9 cellular contexts compared by ENCODE assay signal in genomic region chr16:70684146-70685060, GRCh38. TPM values are rescaled to one million over a fixed set of nuclear protein-coding genes. Genes with fewer than 3 reads are reported as not detected.
DNase-seq lines count a peak whose midpoint lies in the region; ATAC-seq lines count a peak whose summit lies in the region.
"Had no signal": no experiment of that assay in that cellular context is flagged by ENCODE, and none has a peak within 500 bp of the region (broad histone marks: within the 10 kb centered on the region; RNA-seq: fewer than 3 reads in every experiment).

No MANE protein-coding gene starts in this region.

- peak overlapping the region; percentile 92 for H3K9ac ChIP-seq in muscle layer of colon (ENCODE audit: low read length)

- H3K36me3 ChIP-seq in ectodermal cell (ENCODE audit: control insufficient read depth, insufficient read depth, low read length), result no peaks in the 10 kb centered on the region
- peaks cover 18% of the 10 kb centered on the region for H3K36me3 ChIP-seq in muscle layer of colon (ENCODE audit: insufficient read depth, low read length)
- H3K36me3 ChIP-seq in aorta (ENCODE audit: control insufficient read depth in 1 of 2, insufficient read depth in 2 of 2, low read length in 1 of 2), result no peaks in the 10 kb centered on the region

- H3K27me3 Mint-ChIP-seq in activated naive CD4-positive, alpha-beta T cell treated with anti-CD3 and anti-CD28 coated beads, Interleukin-2, amount 50 U/mL, for 24 hours, result peaks cover 1% of the 10 kb centered on the region
- H3K27me3 Mint-ChIP-seq in activated CD4-positive, alpha-beta memory T cell treated with anti-CD3 and anti-CD28 coated beads, Interleukin-2, amount 10 ng/mL, durations not matched to agents 7 days and 5 days, result peaks cover 14% of the 10 kb centered on the region

- WGBS in ectodermal cell, 2 experiments, result 91% methylated on average over 14 of the region's 14 CpGs
- 6 to 11% methylated on average over 13 to 14 of the region's 14 CpGs for WGBS in aorta, 2 donors

- DNase-seq in activated naive CD4-positive, alpha-beta T cell (lab: John Stamatoyannopoulos, UW), result no peak
- DNase-seq in aorta (peak; percentile 59 to 80), NCI-H2081 treated with DMSO at 0.1 percent for 48 hours (lab: John Stamatoyannopoulos, UW) (no peak)
- DNase-seq in activated CD4-positive, alpha-beta memory T cell treated with anti-CD3 and anti-CD28 coated beads, Interleukin-2, amount 10 ng/mL, durations not matched to agents 7 days and 5 days, result no peak
- DNase-seq: NCI-H510A treated with DMSO at 0.1 percent for 48 hours had no signal

- H3K4me3 ChIP-seq in ectodermal cell (ENCODE audit: insufficient read depth, low read depth, low read length) (peak overlapping the region; percentile 80), muscle layer of colon (ENCODE audit: low read depth in 1 of 2, low read length in 2 of 2) (peak overlapping the region; percentile 63 to 92), aorta (ENCODE audit: low read length in 2 of 2) (peak overlapping the region; percentile 63 to 90)

- H3K9me3 Mint-ChIP-seq in activated naive CD4-positive, alpha-beta T cell treated with anti-CD3 and anti-CD28 coated beads, Interleukin-2, amount 50 U/mL, for 24 hours, result no peaks in the 10 kb centered on the region
- H3K9me3 Mint-ChIP-seq in activated CD4-positive, alpha-beta memory T cell treated with anti-CD3 and anti-CD28 coated beads, Interleukin-2, amount 10 ng/mL, durations not matched to agents 7 days and 5 days, result no peaks in the 10 kb centered on the region

- POLR2A ChIA-PET in activated CD4-positive, alpha-beta memory T cell treated with anti-CD3 and anti-CD28 coated beads, Interleukin-2, amount 10 ng/mL, durations not matched to agents 7 days and 5 days (lab: Charles Lee), result no interaction called here

- H3K27ac Mint-ChIP-seq in activated naive CD4-positive, alpha-beta T cell treated with anti-CD3 and anti-CD28 coated beads, Interleukin-2, amount 50 U/mL, for 24 hours, result no peak overlapping the region
- H3K27ac Mint-ChIP-seq in activated CD4-positive, alpha-beta memory T cell treated with anti-CD3 and anti-CD28 coated beads, Interleukin-2, amount 10 ng/mL, durations not matched to agents 7 days and 5 days, result no peak overlapping the region

- H3K4me1 Mint-ChIP-seq in activated naive CD4-positive, alpha-beta T cell treated with anti-CD3 and anti-CD28 coated beads, Interleukin-2, amount 50 U/mL, for 24 hours, result no peaks in the 10 kb centered on the region
- peaks cover 4% of the 10 kb centered on the region for H3K4me1 Mint-ChIP-seq in activated CD4-positive, alpha-beta memory T cell treated with anti-CD3 and anti-CD28 coated beads, Interleukin-2, amount 10 ng/mL, durations not matched to agents 7 days and 5 days

- ATAC-seq in aorta (ENCODE audit: low FRiP score), result no peak
- no peak for ATAC-seq in HG03432 (IDR thresholded peaks at IDR 0.05; ENCODE audit: unreplicated experiment)

- CTCF ChIA-PET in activated CD4-positive, alpha-beta memory T cell treated with anti-CD3 and anti-CD28 coated beads, Interleukin-2, amount 10 ng/mL, durations not matched to agents 7 days and 5 days (lab: Charles Lee), result no interaction called here

- intact Hi-C loops in aorta (cut with DNase I), result loop anchor here (2.0 to 5.0 kb wide), 3 partner anchors 53 to 68 kb away; no protein-coding TSS in a partner anchor

- no peak overlapping the region for H3K27ac ChIP-seq in ectodermal cell (ENCODE audit: insufficient read depth, low read depth, low read length, poor library complexity, severe bottlenecking)
- H3K27ac ChIP-seq in muscle layer of colon (ENCODE audit: low read depth, low read length), result peak overlapping the region; percentile 96
- peak overlapping the region in 1 of 2 donors; percentile 43 for H3K27ac ChIP-seq in aorta (ENCODE audit: low read depth in 1 of 2, low read length in 2 of 2)

- peaks cover 1% of the 10 kb centered on the region for H3K36me3 Mint-ChIP-seq in activated naive CD4-positive, alpha-beta T cell treated with anti-CD3 and anti-CD28 coated beads, Interleukin-2, amount 50 U/mL, for 24 hours
- H3K36me3 Mint-ChIP-seq in activated CD4-positive, alpha-beta memory T cell treated with anti-CD3 and anti-CD28 coated beads, Interleukin-2, amount 10 ng/mL, durations not matched to agents 7 days and 5 days (ENCODE audit: low read depth), result no peaks in the 10 kb centered on the region

- H3K4me3 Mint-ChIP-seq in activated naive CD4-positive, alpha-beta T cell treated with anti-CD3 and anti-CD28 coated beads, Interleukin-2, amount 50 U/mL, for 24 hours, result peak overlapping the region; percentile 73
- no peak overlapping the region for H3K4me3 Mint-ChIP-seq in activated CD4-positive, alpha-beta memory T cell treated with anti-CD3 and anti-CD28 coated beads, Interleukin-2, amount 10 ng/mL, durations not matched to agents 7 days and 5 days

- H3K27me3 ChIP-seq in ectodermal cell (ENCODE audit: control insufficient read depth, insufficient read depth, low read length, poor library complexity, severe bottlenecking) (no peaks in the 10 kb centered on the region), muscle layer of colon (ENCODE audit: control insufficient read depth in 1 of 2, insufficient read depth in 2 of 2, low read length in 2 of 2) (no peaks in the 10 kb centered on the region), aorta (ENCODE audit: control insufficient read depth in 1 of 2, insufficient read depth in 2 of 2, low read length in 1 of 2) (no peaks in the 10 kb centered on the region)

- H3K9me3 ChIP-seq in ectodermal cell (ENCODE audit: control insufficient read depth, low read length) (no peaks in the 10 kb centered on the region), muscle layer of colon (ENCODE audit: low read length) (no peaks in the 10 kb centered on the region), aorta (ENCODE audit: control insufficient read depth, low read length) (no peaks in the 10 kb centered on the region)

- H3K4me1 ChIP-seq in ectodermal cell (ENCODE audit: control insufficient read depth, insufficient read depth, low read length) (peaks cover 32% of the 10 kb centered on the region), muscle layer of colon (ENCODE audit: insufficient read depth, low read length) (peaks cover 76% of the 10 kb centered on the region), aorta (ENCODE audit: control insufficient read depth in 1 of 2, insufficient read depth in 2 of 2, low read length in 2 of 2) (no peaks in the 10 kb centered on the region)

RNA-seq across cellular contexts. Expression of gene MTSS2, which starts 1.4 kb away (rescaled TPM):
- 83.6 TPM for polyA plus RNA-seq in ectodermal cell (2013, experiment 1 of 4)
- 65.7 TPM for polyA plus RNA-seq in ectodermal cell (2013, experiment 2 of 4)
- polyA plus RNA-seq in ectodermal cell (2013, experiment 3 of 4), result 67.5 TPM
- 64.8 TPM for polyA plus RNA-seq in ectodermal cell (2013, experiment 4 of 4)
- total RNA-seq in aorta, result 10 to 100 TPM; 65.7 to 87.4 TPM
- 10 to 100 TPM; 22.0 to 33.4 TPM for polyA plus RNA-seq in aorta
- total RNA-seq in activated CD4-positive, alpha-beta memory T cell treated with anti-CD3 and anti-CD28 coated beads, Interleukin-2, amount 10 ng/mL, durations not matched to agents 7 days and 5 days, result 1 to 10 TPM; 3.3 TPM

RNA-seq across cellular contexts. Expression of gene IL34, which starts 38.0 kb away (rescaled TPM):
- not detected for polyA plus RNA-seq in ectodermal cell (2013, experiment 1 of 4)
- 0.12 TPM for polyA plus RNA-seq in ectodermal cell (2013, experiment 2 of 4)
- polyA plus RNA-seq in ectodermal cell (2013, experiment 3 of 4), result not detected
- not detected for polyA plus RNA-seq in ectodermal cell (2013, experiment 4 of 4)
- 10 to 100 TPM; 14.2 to 21.9 TPM for total RNA-seq in aorta
- 10 to 100 TPM; 19.4 to 98.6 TPM for polyA plus RNA-seq in aorta
- total RNA-seq in activated CD4-positive, alpha-beta memory T cell treated with anti-CD3 and anti-CD28 coated beads, Interleukin-2, amount 10 ng/mL, durations not matched to agents 7 days and 5 days, result not detected

Comparison
In these comparisons a context has a peak if more than half of its experiments do, and no peak if none do; other contexts are left out.
1. DNase-seq: peak in aorta (2 of 2); none in activated naive CD4-positive, alpha-beta T cell (0 of 4), activated CD4-positive, alpha-beta memory T cell treated with anti-CD3 and anti-CD28 coated beads, Interleukin-2, amount 10 ng/mL, durations not matched to agents 7 days and 5 days (single experiment) and NCI-H2081 treated with DMSO at 0.1 percent for 48 hours (single experiment).
2. RNA of gene MTSS2, which starts 1.4 kb away (total RNA-seq): 65.7 to 87.4 TPM in aorta; 3.3 TPM in activated CD4-positive, alpha-beta memory T cell treated with anti-CD3 and anti-CD28 coated beads, Interleukin-2, amount 10 ng/mL, durations not matched to agents 7 days and 5 days; every median in the first group is over 10 times any median in the second.
3. RNA of gene IL34, which starts 38.0 kb away (total RNA-seq): 14.2 to 21.9 TPM in aorta; not detected in activated CD4-positive, alpha-beta memory T cell treated with anti-CD3 and anti-CD28 coated beads, Interleukin-2, amount 10 ng/mL, durations not matched to agents 7 days and 5 days; every median in the first group is over 10 times any median in the second.
4. Peak in every context shown above with its lines, with median percentiles within 50 percentile points of each other: H3K4me3 ChIP-seq.